Comparison of ENCODE assay signal across 1 cellular context in genomic region chr18:48540329-48541025, GRCh38.
TF ChIP-seq lines count a peak whose summit lies in the region.

No MANE protein-coding gene starts in this region.

TF ChIP-seq in HepG2, 621 proteins besides CTCF, POLR2A, EP300 and RAD21 (continued from another document and continues in another):
- TF ChIP-seq PRDM4 (CRISPR knock-in tag; IDR thresholded peaks at IDR 0.05; ENCODE audit: borderline replicate concordance) (no peak), THAP8 (CRISPR knock-in tag; IDR thresholded peaks at IDR 0.05; ENCODE audit: borderline replicate concordance) (no peak), KMT2B (CRISPR knock-in tag; IDR thresholded peaks at IDR 0.05) (peak; percentile 79), MAFF (IDR thresholded peaks at IDR 0.05; ENCODE audit: low read depth, low read length) (no peak), NFE2L1 (CRISPR knock-in tag; IDR thresholded peaks at IDR 0.05; ENCODE audit: borderline replicate concordance) (no peak), AFF4 (CRISPR knock-in tag; IDR thresholded peaks at IDR 0.05) (no peak), NCOA1 (CRISPR knock-in tag; IDR thresholded peaks at IDR 0.05) (no peak), ARNT (IDR thresholded peaks at IDR 0.05) (no peak), ZNF790 (CRISPR knock-in tag; IDR thresholded peaks at IDR 0.05; ENCODE audit: borderline replicate concordance) (no peak), SRSF9 (IDR thresholded peaks at IDR 0.05; ENCODE audit: borderline replicate concordance, insufficient read depth, low read depth, low read length, poor library complexity, severe bottlenecking) (no peak), SP4 (CRISPR knock-in tag; IDR thresholded peaks at IDR 0.05) (peak; percentile 51; the same call in 1 of the 2 replicates), ZBTB34 (CRISPR knock-in tag; IDR thresholded peaks at IDR 0.05) (no peak), CBFB (CRISPR knock-in tag; IDR thresholded peaks at IDR 0.05) (peak; percentile 37; the same call in 1 of the 2 replicates), ZNF607 (CRISPR knock-in tag; IDR thresholded peaks at IDR 0.05; ENCODE audit: borderline replicate concordance) (no peak), FOSL2 (CRISPR knock-in tag; IDR thresholded peaks at IDR 0.05) (peak; percentile 52), POLR2G (IDR thresholded peaks at IDR 0.05; ENCODE audit: low read depth, low read length) (no peak; the same call in 1 of the 2 replicates), ZNF576 (CRISPR knock-in tag; IDR thresholded peaks at IDR 0.05) (no peak), NFIC (IDR thresholded peaks at IDR 0.05; ENCODE audit: low read length) (no peak), ADNP (CRISPR knock-in tag; IDR thresholded peaks at IDR 0.05) (no peak), MLX (CRISPR knock-in tag; IDR thresholded peaks at IDR 0.05) (peak; percentile 26; the same call in 1 of the 2 replicates), TRAFD1 (CRISPR knock-in tag; IDR thresholded peaks at IDR 0.05; ENCODE audit: borderline replicate concordance) (no peak), ZBTB40 (IDR thresholded peaks at IDR 0.05) (no peak), ZBTB40 (CRISPR knock-in tag; IDR thresholded peaks at IDR 0.05) (peak; percentile 8; the same call in 1 of the 2 replicates), ZNF281 (CRISPR knock-in tag; IDR thresholded peaks at IDR 0.05; ENCODE audit: borderline replicate concordance) (peak; percentile 88), SUZ12 (IDR thresholded peaks at IDR 0.05; ENCODE audit: low read depth, low read length) (no peak)
